In the genomic region with DNA sequence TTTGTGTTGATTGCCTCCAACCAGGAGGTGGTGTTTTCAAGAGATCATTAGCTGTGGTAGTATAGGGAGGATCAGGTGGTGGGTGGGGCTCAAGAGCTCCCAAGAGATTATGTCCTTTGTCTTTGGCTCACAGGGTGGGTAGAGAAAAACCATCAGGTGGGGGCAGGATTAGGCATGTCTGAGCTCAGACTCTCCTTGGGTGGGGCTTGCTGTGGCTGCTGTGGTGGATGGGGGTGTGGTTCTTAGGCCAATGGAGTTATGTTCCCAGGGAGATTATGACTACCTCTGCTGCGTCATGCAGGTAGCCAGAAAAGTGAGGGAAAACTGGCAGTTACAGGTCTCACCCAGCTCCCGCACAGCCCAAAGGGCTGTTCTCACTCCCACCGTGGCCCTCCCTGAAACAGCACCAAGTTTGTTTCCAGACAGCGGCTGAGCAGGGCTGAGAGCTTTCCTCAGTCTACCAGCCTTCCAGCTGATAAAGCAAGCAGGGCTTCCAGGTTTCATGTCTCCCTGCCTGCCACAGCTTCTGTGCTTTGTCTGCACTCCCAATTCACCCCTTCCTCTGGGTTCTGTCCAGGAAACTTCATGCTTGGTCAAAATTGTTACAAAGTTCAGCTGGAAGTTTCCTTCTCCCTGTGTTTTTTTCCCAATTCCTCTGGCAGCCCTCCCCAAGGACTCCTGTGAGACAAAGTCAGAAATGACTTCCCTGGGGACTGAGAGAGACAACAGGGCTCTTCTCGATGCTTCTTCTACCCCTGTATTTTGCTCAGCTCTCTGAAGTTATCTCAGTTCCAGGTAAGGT, we compare ENCODE assay signal across 1 cellular context.
TF ChIP-seq lines count a peak whose summit lies in the region.

No MANE protein-coding gene starts in this region.

TF ChIP-seq in GM23338, 12 proteins besides CTCF, POLR2A, EP300 and RAD21 (continued from another document):
- TF ChIP-seq, protein P1, sequence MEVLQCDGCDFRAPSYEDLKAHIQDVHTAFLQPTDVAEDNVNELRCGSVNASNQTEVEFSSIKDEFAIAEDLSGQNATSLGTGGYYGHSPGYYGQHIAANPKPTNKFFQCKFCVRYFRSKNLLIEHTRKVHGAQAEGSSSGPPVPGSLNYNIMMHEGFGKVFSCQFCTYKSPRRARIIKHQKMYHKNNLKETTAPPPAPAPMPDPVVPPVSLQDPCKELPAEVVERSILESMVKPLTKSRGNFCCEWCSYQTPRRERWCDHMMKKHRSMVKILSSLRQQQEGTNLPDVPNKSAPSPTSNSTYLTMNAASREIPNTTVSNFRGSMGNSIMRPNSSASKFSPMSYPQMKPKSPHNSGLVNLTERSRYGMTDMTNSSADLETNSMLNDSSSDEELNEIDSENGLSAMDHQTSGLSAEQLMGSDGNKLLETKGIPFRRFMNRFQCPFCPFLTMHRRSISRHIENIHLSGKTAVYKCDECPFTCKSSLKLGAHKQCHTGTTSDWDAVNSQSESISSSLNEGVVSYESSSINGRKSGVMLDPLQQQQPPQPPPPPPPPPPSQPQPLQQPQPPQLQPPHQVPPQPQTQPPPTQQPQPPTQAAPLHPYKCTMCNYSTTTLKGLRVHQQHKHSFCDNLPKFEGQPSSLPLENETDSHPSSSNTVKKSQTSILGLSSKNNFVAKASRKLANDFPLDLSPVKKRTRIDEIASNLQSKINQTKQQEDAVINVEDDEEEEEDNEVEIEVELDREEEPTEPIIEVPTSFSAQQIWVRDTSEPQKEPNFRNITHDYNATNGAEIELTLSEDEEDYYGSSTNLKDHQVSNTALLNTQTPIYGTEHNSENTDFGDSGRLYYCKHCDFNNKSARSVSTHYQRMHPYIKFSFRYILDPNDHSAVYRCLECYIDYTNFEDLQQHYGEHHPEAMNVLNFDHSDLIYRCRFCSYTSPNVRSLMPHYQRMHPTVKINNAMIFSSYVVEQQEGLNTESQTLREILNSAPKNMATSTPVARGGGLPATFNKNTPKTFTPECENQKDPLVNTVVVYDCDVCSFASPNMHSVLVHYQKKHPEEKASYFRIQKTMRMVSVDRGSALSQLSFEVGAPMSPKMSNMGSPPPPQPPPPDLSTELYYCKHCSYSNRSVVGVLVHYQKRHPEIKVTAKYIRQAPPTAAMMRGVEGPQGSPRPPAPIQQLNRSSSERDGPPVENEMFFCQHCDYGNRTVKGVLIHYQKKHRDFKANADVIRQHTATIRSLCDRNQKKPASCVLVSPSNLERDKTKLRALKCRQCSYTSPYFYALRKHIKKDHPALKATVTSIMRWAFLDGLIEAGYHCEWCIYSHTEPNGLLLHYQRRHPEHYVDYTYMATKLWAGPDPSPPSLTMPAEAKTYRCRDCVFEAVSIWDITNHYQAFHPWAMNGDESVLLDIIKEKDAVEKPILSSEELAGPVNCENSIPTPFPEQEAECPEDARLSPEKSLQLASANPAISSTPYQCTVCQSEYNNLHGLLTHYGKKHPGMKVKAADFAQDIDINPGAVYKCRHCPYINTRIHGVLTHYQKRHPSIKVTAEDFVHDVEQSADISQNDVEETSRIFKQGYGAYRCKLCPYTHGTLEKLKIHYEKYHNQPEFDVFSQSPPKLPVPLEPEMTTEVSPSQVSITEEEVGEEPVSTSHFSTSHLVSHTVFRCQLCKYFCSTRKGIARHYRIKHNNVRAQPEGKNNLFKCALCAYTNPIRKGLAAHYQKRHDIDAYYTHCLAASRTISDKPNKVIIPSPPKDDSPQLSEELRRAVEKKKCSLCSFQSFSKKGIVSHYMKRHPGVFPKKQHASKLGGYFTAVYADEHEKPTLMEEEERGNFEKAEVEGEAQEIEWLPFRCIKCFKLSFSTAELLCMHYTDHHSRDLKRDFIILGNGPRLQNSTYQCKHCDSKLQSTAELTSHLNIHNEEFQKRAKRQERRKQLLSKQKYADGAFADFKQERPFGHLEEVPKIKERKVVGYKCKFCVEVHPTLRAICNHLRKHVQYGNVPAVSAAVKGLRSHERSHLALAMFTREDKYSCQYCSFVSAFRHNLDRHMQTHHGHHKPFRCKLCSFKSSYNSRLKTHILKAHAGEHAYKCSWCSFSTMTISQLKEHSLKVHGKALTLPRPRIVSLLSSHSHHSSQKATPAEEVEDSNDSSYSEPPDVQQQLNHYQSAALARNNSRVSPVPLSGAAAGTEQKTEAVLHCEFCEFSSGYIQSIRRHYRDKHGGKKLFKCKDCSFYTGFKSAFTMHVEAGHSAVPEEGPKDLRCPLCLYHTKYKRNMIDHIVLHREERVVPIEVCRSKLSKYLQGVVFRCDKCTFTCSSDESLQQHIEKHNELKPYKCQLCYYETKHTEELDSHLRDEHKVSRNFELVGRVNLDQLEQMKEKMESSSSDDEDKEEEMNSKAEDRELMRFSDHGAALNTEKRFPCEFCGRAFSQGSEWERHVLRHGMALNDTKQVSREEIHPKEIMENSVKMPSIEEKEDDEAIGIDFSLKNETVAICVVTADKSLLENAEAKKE (CRISPR knock-in tag; IDR thresholded peaks at IDR 0.05) = no peak
- TF ChIP-seq, protein P2, sequence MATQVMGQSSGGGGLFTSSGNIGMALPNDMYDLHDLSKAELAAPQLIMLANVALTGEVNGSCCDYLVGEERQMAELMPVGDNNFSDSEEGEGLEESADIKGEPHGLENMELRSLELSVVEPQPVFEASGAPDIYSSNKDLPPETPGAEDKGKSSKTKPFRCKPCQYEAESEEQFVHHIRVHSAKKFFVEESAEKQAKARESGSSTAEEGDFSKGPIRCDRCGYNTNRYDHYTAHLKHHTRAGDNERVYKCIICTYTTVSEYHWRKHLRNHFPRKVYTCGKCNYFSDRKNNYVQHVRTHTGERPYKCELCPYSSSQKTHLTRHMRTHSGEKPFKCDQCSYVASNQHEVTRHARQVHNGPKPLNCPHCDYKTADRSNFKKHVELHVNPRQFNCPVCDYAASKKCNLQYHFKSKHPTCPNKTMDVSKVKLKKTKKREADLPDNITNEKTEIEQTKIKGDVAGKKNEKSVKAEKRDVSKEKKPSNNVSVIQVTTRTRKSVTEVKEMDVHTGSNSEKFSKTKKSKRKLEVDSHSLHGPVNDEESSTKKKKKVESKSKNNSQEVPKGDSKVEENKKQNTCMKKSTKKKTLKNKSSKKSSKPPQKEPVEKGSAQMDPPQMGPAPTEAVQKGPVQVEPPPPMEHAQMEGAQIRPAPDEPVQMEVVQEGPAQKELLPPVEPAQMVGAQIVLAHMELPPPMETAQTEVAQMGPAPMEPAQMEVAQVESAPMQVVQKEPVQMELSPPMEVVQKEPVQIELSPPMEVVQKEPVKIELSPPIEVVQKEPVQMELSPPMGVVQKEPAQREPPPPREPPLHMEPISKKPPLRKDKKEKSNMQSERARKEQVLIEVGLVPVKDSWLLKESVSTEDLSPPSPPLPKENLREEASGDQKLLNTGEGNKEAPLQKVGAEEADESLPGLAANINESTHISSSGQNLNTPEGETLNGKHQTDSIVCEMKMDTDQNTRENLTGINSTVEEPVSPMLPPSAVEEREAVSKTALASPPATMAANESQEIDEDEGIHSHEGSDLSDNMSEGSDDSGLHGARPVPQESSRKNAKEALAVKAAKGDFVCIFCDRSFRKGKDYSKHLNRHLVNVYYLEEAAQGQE (IDR thresholded peaks at IDR 0.05; ENCODE audit: unreplicated experiment) = no peak
- TF ChIP-seq JUNB (IDR thresholded peaks at IDR 0.05; ENCODE audit: unreplicated experiment) (no peak), EZH2 (IDR thresholded peaks at IDR 0.05; ENCODE audit: low read depth, unreplicated experiment) (no peak), ZNF331 (CRISPR knock-in tag; IDR thresholded peaks at IDR 0.05; ENCODE audit: low read depth) (no peak)
- TF ChIP-seq, protein P3, sequence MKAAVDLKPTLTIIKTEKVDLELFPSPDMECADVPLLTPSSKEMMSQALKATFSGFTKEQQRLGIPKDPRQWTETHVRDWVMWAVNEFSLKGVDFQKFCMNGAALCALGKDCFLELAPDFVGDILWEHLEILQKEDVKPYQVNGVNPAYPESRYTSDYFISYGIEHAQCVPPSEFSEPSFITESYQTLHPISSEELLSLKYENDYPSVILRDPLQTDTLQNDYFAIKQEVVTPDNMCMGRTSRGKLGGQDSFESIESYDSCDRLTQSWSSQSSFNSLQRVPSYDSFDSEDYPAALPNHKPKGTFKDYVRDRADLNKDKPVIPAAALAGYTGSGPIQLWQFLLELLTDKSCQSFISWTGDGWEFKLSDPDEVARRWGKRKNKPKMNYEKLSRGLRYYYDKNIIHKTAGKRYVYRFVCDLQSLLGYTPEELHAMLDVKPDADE (IDR thresholded peaks at IDR 0.05) = no peak
